ENCODE assay signal across 8 cellular contexts in the genomic region with DNA sequence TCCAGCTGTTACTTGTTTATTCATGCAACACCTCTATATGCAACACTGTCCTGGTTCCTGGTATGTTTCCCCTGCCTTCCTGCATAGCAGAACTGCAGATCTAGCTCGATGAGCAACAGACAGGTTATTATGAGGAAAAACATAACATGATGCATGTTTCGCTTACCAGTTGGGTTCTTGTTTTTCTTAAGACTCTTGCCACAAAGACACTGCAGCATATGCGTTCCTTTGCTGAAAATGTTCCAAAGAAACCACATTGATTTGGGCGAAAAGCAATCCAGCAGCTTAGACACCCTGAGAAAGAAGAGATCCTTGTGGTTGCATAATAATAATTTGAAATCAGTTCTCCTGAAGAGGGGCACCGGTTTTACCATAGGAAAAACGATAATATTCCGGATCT. TPM values are rescaled to one million over a fixed set of nuclear protein-coding genes. Genes with fewer than 3 reads are reported as not detected.
A peak's percentile ranks its signal among the peaks of the same experiment; 100 is the strongest.
DNase-seq lines count a peak whose midpoint lies in the region; ATAC-seq and TF ChIP-seq lines count a peak whose summit lies in the region.

No MANE protein-coding gene starts in this region.

- no peak for DNase-seq in Jurkat, Clone E6-1 (ENCODE audit: low read depth, low spot score)
- DNase-seq in hepatocyte (ENCODE audit: low spot score) (no peak), NCI-H2107 (lab: John Stamatoyannopoulos, UW) (no peak), Karpas-422 (no peak)
- no peak for DNase-seq in NK-92 treated with Interleukin-12 subunit alpha and Interleukin-12 subunit beta, amount 100 ng/mL, for 24 hours (lab: John Stamatoyannopoulos, UW)

- H3K9me2 ChIP-seq in hepatocyte (replicated peaks; ENCODE audit: insufficient read depth) = no peaks in the 10 kb centered on the region
- no peaks in the 10 kb centered on the region for H3K9me2 ChIP-seq in Karpas-422 (replicated peaks; ENCODE audit: insufficient read depth, low read length)

- H3K79me2 ChIP-seq in hepatocyte (no peaks in the 10 kb centered on the region), Karpas-422 (ENCODE audit: low read length) (no peaks in the 10 kb centered on the region)

- H3K4me3 ChIP-seq in Jurkat, Clone E6-1 (ENCODE audit: low read length) = peak overlapping the region; percentile 18
- H3K4me3 ChIP-seq in hepatocyte (no peak overlapping the region), skin epidermis (peak overlapping the region in 5 of 7 experiments; percentile 22 to 45 (median 33)), Karpas-422 (ENCODE audit: low read length) (no peak overlapping the region)

- H2AFZ ChIP-seq in hepatocyte (no peak overlapping the region), Karpas-422 (ENCODE audit: low read length) (no peak overlapping the region)

- no peak overlapping the region for H3K9ac ChIP-seq in Karpas-422 (ENCODE audit: low read length)

- ATAC-seq in GM21515 (IDR thresholded peaks at IDR 0.05; ENCODE audit: unreplicated experiment) = no peak

- H4K20me1 ChIP-seq in hepatocyte (ENCODE audit: insufficient read depth, poor library complexity, severe bottlenecking) (no peaks in the 10 kb centered on the region), Karpas-422 (ENCODE audit: insufficient read depth, low read depth, low read length) (no peaks in the 10 kb centered on the region)

- H3K27me3 ChIP-seq in hepatocyte = peaks cover 76% of the 10 kb centered on the region
- no peaks in the 10 kb centered on the region for H3K27me3 ChIP-seq in Karpas-422 (ENCODE audit: low read length)

- H3K9me3 ChIP-seq in hepatocyte (ENCODE audit: low read depth) (no peaks in the 10 kb centered on the region), Karpas-422 (ENCODE audit: low read length) (no peaks in the 10 kb centered on the region)

- TF ChIP-seq CTCF in hepatocyte (IDR thresholded peaks at IDR 0.05; ENCODE audit: poor library complexity) = no peak

- H3K27ac ChIP-seq in angular gyrus (ENCODE audit: low read depth, low read length) (peak overlapping the region; percentile 87), hepatocyte (no peak overlapping the region), skin epidermis (peak overlapping the region in 1 of 21 experiments; percentile 69), Karpas-422 (ENCODE audit: low read length) (no peak overlapping the region)

- WGBS in hepatocyte (ENCODE audit: low lambda C conversion rate, missing lambda C conversion rate) = 31% methylated on average over 7 of the region's 7 CpGs

- H3K4me1 ChIP-seq in hepatocyte (ENCODE audit: insufficient read depth) (peaks cover 8% of the 10 kb centered on the region), Karpas-422 (ENCODE audit: low read length) (no peaks in the 10 kb centered on the region)

- no peaks in the 10 kb centered on the region for H3K36me3 ChIP-seq in hepatocyte (replicated peaks; ENCODE audit: insufficient read depth, low read depth)
- no peaks in the 10 kb centered on the region for H3K36me3 ChIP-seq in Karpas-422 (ENCODE audit: insufficient read depth, low read length)

- H3K4me2 ChIP-seq in hepatocyte (peak overlapping the region; percentile 81), Karpas-422 (ENCODE audit: low read depth, low read length, poor library complexity, severe bottlenecking) (no peak overlapping the region)

RNA-seq across cellular contexts. Expression of gene FGF14, which starts 0.5 kb away (rescaled TPM):
- 0.80 TPM for polyA plus RNA-seq in Jurkat, Clone E6-1 (2012; ENCODE audit: insufficient read depth, insufficient read length)
- 0.73 and 0.84 TPM in 2 replicates for total RNA-seq in hepatocyte
- 0.96 TPM in 1 of 2 replicates, not detected in the other for polyA plus RNA-seq in hepatocyte
- total RNA-seq in Karpas-422 (2014; rRNA removed; shearing (Covaris generic); ENCODE audit: low replicate concordance) = not detected in 2 replicates

Comparison
In these comparisons a context has a peak if more than half of its experiments do, and no peak if none do; other contexts are left out.
1. H3K4me3 ChIP-seq: peak in Jurkat, Clone E6-1 (single experiment) and skin epidermis (5 of 7); none in hepatocyte (single experiment) and Karpas-422 (single experiment).